ENCODE assay signal across 8 cellular contexts in the genomic region with DNA sequence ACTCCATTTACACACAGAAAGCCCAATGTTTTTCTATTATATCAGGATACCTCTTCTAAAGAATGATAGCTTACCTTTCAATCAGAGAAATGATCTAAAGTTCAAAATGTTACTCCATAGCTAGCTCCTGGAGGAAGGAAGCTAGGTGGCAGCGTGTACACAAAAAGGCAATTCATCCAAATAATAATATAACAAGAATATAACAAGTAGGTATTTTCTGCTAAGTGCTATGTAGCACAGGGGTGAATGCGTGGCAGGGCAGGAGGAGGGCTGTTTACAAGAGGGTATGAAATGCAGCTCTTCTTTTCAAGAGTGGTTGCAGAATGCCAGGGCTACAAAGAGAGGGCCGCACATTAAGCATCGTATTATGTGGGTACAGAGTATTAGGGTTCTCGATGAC. TPM values are rescaled to one million over a fixed set of nuclear protein-coding genes. Genes with fewer than 3 reads are reported as not detected.
A peak's percentile ranks its signal among the peaks of the same experiment; 100 is the strongest.
DNase-seq lines count a peak whose midpoint lies in the region; ATAC-seq and TF ChIP-seq lines count a peak whose summit lies in the region.

No MANE protein-coding gene starts in this region.

- H3K27me3 Mint-ChIP-seq in naive B cell = no peaks in the 10 kb centered on the region

- in situ Hi-C loops in ACHN (cut with HindIII; ENCODE audit: low pct_ligation_motif_present, low pct_unique_long_range_greater_than_20kb, low sequenced_read_pairs) = no loop called here

- H3K4me1 Mint-ChIP-seq in naive B cell = peaks cover 32 to 42% (median 38%) of the 10 kb centered on the region in 3 donors

- H3K36me3 Mint-ChIP-seq in naive B cell = no peaks in the 10 kb centered on the region

- ATAC-seq in GM19467 (IDR thresholded peaks at IDR 0.05; ENCODE audit: unreplicated experiment) (peak; percentile 2), naive B cell (ENCODE audit: low read depth in 2 of 2) (peak in 1 of 2 donors; percentile 1)

- peak; percentile 55 for DNase-seq in NCI-H2029 (lab: John Stamatoyannopoulos, UW)
- DNase-seq in coronary artery (ENCODE audit: low spot score) = no peak
- DNase-seq in naive B cell = no peak
- no peak for DNase-seq in H4 (ENCODE audit: low spot score)
- DNase-seq in NAMALWA (ENCODE audit: low spot score) = no peak
- no peak for DNase-seq in ACHN
- DNase-seq in NK-92 treated with Interleukin-12 subunit alpha and Interleukin-12 subunit beta, amount 100 ng/mL, for 24 hours (lab: John Stamatoyannopoulos, UW) = no peak

- peak overlapping the region; percentile 97 to 99 (median 98) for H3K27ac Mint-ChIP-seq in naive B cell

- H3K4me3 Mint-ChIP-seq in naive B cell = peak overlapping the region; percentile 95 to 100 (median 98)

- peak overlapping the region; percentile 89 for H3K4me3 ChIP-seq in coronary artery

- no peak for TF ChIP-seq CTCF in coronary artery (IDR thresholded peaks at IDR 0.05)

- H3K27ac ChIP-seq in coronary artery = peak overlapping the region; percentile 88 to 91

- H3K9me3 Mint-ChIP-seq in naive B cell = no peaks in the 10 kb centered on the region

RNA-seq across cellular contexts. Expression of a gene that starts 0.7 kb away (rescaled TPM):
- 1 to 10 TPM; 5.2 to 7.2 (median 6.4) TPM for polyA plus RNA-seq in naive B cell (ENCODE audit: low read depth in 6 of 6)
- total RNA-seq in H4 (2014; rRNA removed; shearing (Covaris generic)) = 9.4 and 11.9 TPM in 2 replicates

RNA-seq across cellular contexts. Expression of a gene that starts 50.9 kb away (rescaled TPM):
- under 1 TPM in 1 of 6 donors, not detected in 5; 0.15 TPM for polyA plus RNA-seq in naive B cell (ENCODE audit: low read depth in 6 of 6)
- total RNA-seq in H4 (2014; rRNA removed; shearing (Covaris generic)) = 0.14 TPM in 1 of 2 replicates, not detected in the other
